8 cellular contexts compared by ENCODE assay signal in the genomic region with DNA sequence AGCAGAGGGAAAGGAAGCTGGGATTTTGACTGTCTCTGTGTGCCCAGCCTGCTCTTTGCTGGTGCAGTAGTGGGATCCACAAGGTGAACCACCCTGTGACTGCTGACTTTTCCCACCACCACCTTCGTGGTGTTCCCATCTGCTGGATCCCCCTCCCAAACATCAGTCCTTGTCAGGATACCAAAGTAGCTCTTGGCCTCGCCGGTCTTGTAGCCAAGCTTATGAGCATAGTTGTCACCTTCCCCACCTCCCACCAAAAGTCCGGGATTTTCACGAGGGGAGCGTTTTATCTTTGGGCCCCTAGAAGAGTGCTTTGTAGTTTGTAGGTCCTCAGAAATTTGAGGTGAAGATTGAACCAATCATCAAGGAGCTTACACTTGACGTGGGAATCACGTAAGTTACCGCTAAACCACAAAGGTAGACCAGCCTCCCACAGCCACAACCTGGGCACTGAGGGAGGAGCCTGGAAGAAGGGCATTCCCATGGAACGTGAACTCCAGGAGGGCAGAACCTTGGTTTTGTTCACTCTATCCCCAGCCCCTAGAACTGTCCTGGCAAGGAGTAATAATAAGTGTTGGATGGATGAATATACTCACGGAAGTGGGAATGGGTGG.
A peak's percentile ranks its signal among the peaks of the same experiment; 100 is the strongest.
DNase-seq lines count a peak whose midpoint lies in the region; ATAC-seq and TF ChIP-seq lines count a peak whose summit lies in the region.

No MANE protein-coding gene starts in this region.

- peak overlapping the region; percentile 95 for H3K27ac ChIP-seq in 22Rv1
- H3K27ac ChIP-seq in HUES48 (ENCODE audit: low read depth, low read length), result no peak overlapping the region
- peak overlapping the region; percentile 79 for H3K27ac ChIP-seq in muscle layer of colon (ENCODE audit: low read depth, low read length)

- H3K27me3 ChIP-seq in HUES48 (ENCODE audit: control insufficient read depth, insufficient read depth, low read length), result no peaks in the 10 kb centered on the region
- no peaks in the 10 kb centered on the region for H3K27me3 ChIP-seq in muscle layer of colon (ENCODE audit: control insufficient read depth in 1 of 2, insufficient read depth in 2 of 2, low read length in 2 of 2)

- H3K9me3 ChIP-seq in HUES48 (ENCODE audit: control insufficient read depth, insufficient read depth, low read length), result no peaks in the 10 kb centered on the region
- H3K9me3 ChIP-seq in muscle layer of colon (ENCODE audit: low read length), result no peaks in the 10 kb centered on the region

- H3K4me3 ChIP-seq in HUES48 (ENCODE audit: low read depth, low read length), result peak overlapping the region; percentile 85; the same call in 1 of the 2 replicates
- peak overlapping the region; percentile 91 for H3K4me3 ChIP-seq in astrocyte of the cerebellum (ENCODE audit: low read depth, low read length)
- H3K4me3 ChIP-seq in muscle layer of colon (ENCODE audit: low read depth in 1 of 2, low read length in 2 of 2), result peak overlapping the region in 1 of 2 donors; percentile 80

- in situ Hi-C loops in astrocyte of the cerebellum (cut with HindIII; ENCODE audit: low sequenced_read_pairs), result no loop called here

- H3K36me3 ChIP-seq in HUES48 (ENCODE audit: control insufficient read depth, insufficient read depth, low read length) (peaks cover 8% of the 10 kb centered on the region; the same call in 1 of the 2 replicates), muscle layer of colon (ENCODE audit: insufficient read depth, low read length) (peaks cover 10% of the 10 kb centered on the region)

- H3K4me1 ChIP-seq in HUES48 (ENCODE audit: control insufficient read depth, insufficient read depth, low read length) (peaks cover 17% of the 10 kb centered on the region), muscle layer of colon (ENCODE audit: insufficient read depth, low read length) (peaks cover 26% of the 10 kb centered on the region)

- DNase-seq in astrocyte of the cerebellum (ENCODE audit: low read depth), result no peak
- no peak for DNase-seq in NCI-H2107 (lab: John Stamatoyannopoulos, UW)
- no peak for DNase-seq in SIG-M5 treated with dmso at 0.1 percent for 504 hours (lab: John Stamatoyannopoulos, UW; ENCODE audit: unreplicated experiment)
- DNase-seq in CD1c-positive myeloid dendritic cell (ENCODE audit: extremely low spot score), result no peak

- TF ChIP-seq CTCF in 22Rv1 (IDR thresholded peaks at IDR 0.05) (no peak), astrocyte of the cerebellum (IDR thresholded peaks at IDR 0.05; ENCODE audit: low read depth, low read length, missing control alignments) (no peak)

- no peak for ATAC-seq in GM18498 (IDR thresholded peaks at IDR 0.05; ENCODE audit: unreplicated experiment)

- H3K9ac ChIP-seq in HUES48 (ENCODE audit: low read depth, low read length) (no peak overlapping the region), muscle layer of colon (ENCODE audit: low read length) (no peak overlapping the region)
